Comparison of ENCODE assay signal across 24 cellular contexts in the genomic region with DNA sequence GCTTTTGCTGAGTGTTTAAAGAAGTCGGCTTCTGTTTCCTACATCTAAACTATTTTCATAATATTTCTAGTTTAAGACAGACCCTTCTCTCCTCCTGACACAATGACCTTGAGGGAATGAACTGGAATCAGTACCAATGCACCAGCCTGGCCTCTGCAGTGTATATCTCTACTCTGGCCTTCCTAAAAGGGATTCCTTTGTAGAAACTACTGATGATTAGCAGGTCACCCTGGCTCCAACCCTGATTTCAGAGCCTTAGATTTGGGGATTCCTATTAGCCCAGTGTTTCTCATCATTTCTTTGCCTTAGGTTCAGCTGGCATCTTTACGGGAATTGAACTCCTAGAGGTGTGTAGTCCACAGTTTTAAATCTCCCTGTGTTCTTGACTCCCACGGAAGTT.
"Had no signal": no experiment of that assay in that cellular context is flagged by ENCODE, and none has a peak within 500 bp of the region (broad histone marks: within the 10 kb centered on the region; RNA-seq: fewer than 3 reads in every experiment).

No MANE protein-coding gene starts in this region.

- H3K4me1 Mint-ChIP-seq: activated CD4-positive, alpha-beta T cell treated with anti-CD3 and anti-CD28 coated beads, Interleukin-2, amount 10 ng/mL, durations not matched to agents 24 days and 14 days; activated naive CD4-positive, alpha-beta T cell treated with anti-CD3 and anti-CD28 coated beads, Interleukin-2, amount 50 U/mL, for 24 hours; T-helper 17 cell had no signal

- H3K36me3 Mint-ChIP-seq: activated CD4-positive, alpha-beta memory T cell treated with anti-CD3 and anti-CD28 coated beads for 36 hours; activated naive CD4-positive, alpha-beta T cell treated with anti-CD3 and anti-CD28 coated beads, Interleukin-2, amount 50 U/mL, for 24 hours; type B pancreatic cell had no signal

- H3K27ac Mint-ChIP-seq: activated CD4-positive, alpha-beta memory T cell treated with anti-CD3 and anti-CD28 coated beads for 36 hours; activated CD4-positive, alpha-beta T cell treated with anti-CD3 and anti-CD28 coated beads, Interleukin-2, amount 10 ng/mL, durations not matched to agents 24 days and 14 days; activated naive CD4-positive, alpha-beta T cell treated with anti-CD3 and anti-CD28 coated beads, Interleukin-2, amount 50 U/mL, for 24 hours; activated T-cell treated with anti-CD3 and anti-CD28 coated beads, Interleukin-2, amount 50 U/mL, for 24 hours; activated T-helper 2 cell treated with anti-CD3 and anti-CD28 coated beads, Interferon-gamma antibody, Interleukin-2, Interleukin-4, amounts not matched to agents 10 μg/mL and 5 μg/mL and 100 μg/mL, durations not matched to agents 14 hours and 24 hours and 36 hours; effector memory CD8-positive, alpha-beta T cell; natural killer cell treated with Interleukin-12 subunit alpha and Interleukin-12 subunit beta and Interleukin-15 and Interleukin-18, amount 100 ng/mL, for 72 hours; T-helper 17 cell; type B pancreatic cell had no signal

- H3K27ac ChIP-seq: body of pancreas, coronary artery, gastroesophageal sphincter, right lobe of liver, uterus had no signal

- H3K9me3 Mint-ChIP-seq: activated CD4-positive, alpha-beta memory T cell treated with anti-CD3 and anti-CD28 coated beads for 36 hours; activated CD4-positive, alpha-beta T cell treated with anti-CD3 and anti-CD28 coated beads, Interleukin-2, amount 10 ng/mL, durations not matched to agents 24 days and 14 days; activated naive CD4-positive, alpha-beta T cell treated with anti-CD3 and anti-CD28 coated beads, Interleukin-2, amount 50 U/mL, for 24 hours; activated T-cell treated with anti-CD3 and anti-CD28 coated beads, Interleukin-2, amount 50 U/mL, for 24 hours; activated T-helper 2 cell treated with anti-CD3 and anti-CD28 coated beads, Interferon-gamma antibody, Interleukin-2, Interleukin-4, amounts not matched to agents 10 μg/mL and 5 μg/mL and 100 μg/mL, durations not matched to agents 14 hours and 24 hours and 36 hours; type B pancreatic cell had no signal

- H3K9me3 ChIP-seq: body of pancreas, gastroesophageal sphincter, mucosa of descending colon, right lobe of liver, uterus had no signal

- H3K4me3 ChIP-seq: body of pancreas, coronary artery, gastroesophageal sphincter, lung, mucosa of descending colon, right lobe of liver, uterus had no signal

- H3K27me3 Mint-ChIP-seq: activated CD4-positive, alpha-beta memory T cell treated with anti-CD3 and anti-CD28 coated beads for 36 hours; activated CD4-positive, alpha-beta T cell treated with anti-CD3 and anti-CD28 coated beads, Interleukin-2, amount 10 ng/mL, durations not matched to agents 24 days and 14 days; activated naive CD4-positive, alpha-beta T cell treated with anti-CD3 and anti-CD28 coated beads, Interleukin-2, amount 50 U/mL, for 24 hours; activated T-cell treated with anti-CD3 and anti-CD28 coated beads, Interleukin-2, amount 50 U/mL, for 24 hours; effector memory CD8-positive, alpha-beta T cell; natural killer cell treated with Interleukin-12 subunit alpha and Interleukin-12 subunit beta and Interleukin-15 and Interleukin-18, amount 100 ng/mL, for 72 hours; T-helper 17 cell had no signal

- H3K36me3 ChIP-seq: gastroesophageal sphincter, right lobe of liver, uterus had no signal

- H3K4me3 Mint-ChIP-seq: activated CD4-positive, alpha-beta memory T cell treated with anti-CD3 and anti-CD28 coated beads for 36 hours; activated CD4-positive, alpha-beta T cell treated with anti-CD3 and anti-CD28 coated beads, Interleukin-2, amount 10 ng/mL, durations not matched to agents 24 days and 14 days; activated naive CD4-positive, alpha-beta T cell treated with anti-CD3 and anti-CD28 coated beads, Interleukin-2, amount 50 U/mL, for 24 hours; activated T-cell treated with anti-CD3 and anti-CD28 coated beads, Interleukin-2, amount 50 U/mL, for 24 hours; effector memory CD8-positive, alpha-beta T cell; natural killer cell treated with Interleukin-12 subunit alpha and Interleukin-12 subunit beta and Interleukin-15 and Interleukin-18, amount 100 ng/mL, for 72 hours; T-helper 17 cell; type B pancreatic cell had no signal

- H3K27me3 ChIP-seq: body of pancreas, gastroesophageal sphincter, right lobe of liver, uterus had no signal

- DNase-seq: activated CD4-positive, alpha-beta memory T cell treated with anti-CD3 and anti-CD28 coated beads for 36 hours; activated CD4-positive, alpha-beta T cell treated with anti-CD3 and anti-CD28 coated beads, Interleukin-2, amount 10 ng/mL, durations not matched to agents 24 days and 14 days; activated CD4-positive, CD25-positive, alpha-beta regulatory T cell treated with anti-CD3 and anti-CD28 coated beads, Interleukin-2, amount 50 U/mL, for 72 hours; activated CD8-positive, alpha-beta memory T cell treated with anti-CD3 and anti-CD28 coated beads, Interleukin-2, amount 50 U/mL, for 48 hours; activated T-cell treated with anti-CD3 and anti-CD28 coated beads, Interleukin-2, amount 50 U/mL, for 24 hours; aorta; body of pancreas; effector memory CD8-positive, alpha-beta T cell; kidney; mucosa of descending colon; right lobe of liver; stimulated activated CD4-positive, alpha-beta T cell treated with anti-CD3 and anti-CD28 coated beads, Interleukin-2, amount 100 ng/mL, for 48 hours; stimulated activated naive CD4-positive, alpha-beta T cell treated with Interleukin-2 at 50 U/mL for 16 hours; SW 1271; T-helper 17 cell; T1000; uterus had no signal

- H3K4me1 ChIP-seq: body of pancreas, gastroesophageal sphincter, right lobe of liver, uterus had no signal

- ATAC-seq: body of pancreas; effector memory CD8-positive, alpha-beta T cell; gastroesophageal sphincter; mucosa of descending colon; natural killer cell treated with Interleukin-12 subunit alpha and Interleukin-12 subunit beta and Interleukin-15 and Interleukin-18, amount 100 ng/mL, for 72 hours; right lobe of liver; T-helper 17 cell had no signal
